Comparison of ENCODE assay signal across 16 cellular contexts in genomic region chrX:45502396-45502795, GRCh38.
A peak's percentile ranks its signal among the peaks of the same experiment; 100 is the strongest.
DNase-seq lines count a peak whose midpoint lies in the region; ATAC-seq, FAIRE-seq and TF ChIP-seq lines count a peak whose summit lies in the region.
"Had no signal": no experiment of that assay in that cellular context is flagged by ENCODE, and none has a peak within 500 bp of the region (broad histone marks: within the 10 kb centered on the region; RNA-seq: fewer than 3 reads in every experiment).

No MANE protein-coding gene starts in this region.

- peak overlapping the region; percentile 24 for H2BK5ac ChIP-seq in IMR-90 (ENCODE audit: low read depth, low read length, poor library complexity, severe bottlenecking)

- POLR2A ChIA-PET in IMR-90 (lab: Charles Lee; ENCODE audit: unreplicated experiment) (interaction anchor here (0.6 kb wide), 1 partner anchor 195 kb away, joined by 3 read pairs; no protein-coding TSS in a partner anchor), HepG2 (lab: Yijun Ruan, JAX) (no interaction called here)

- H3K56ac ChIP-seq in IMR-90 (ENCODE audit: extremely low read depth, insufficient read depth, low read length): no peak overlapping the region

- H3K27me3 ChIP-seq in IMR-90 (ENCODE audit: control insufficient read depth, insufficient read depth, low read length) (no peaks in the 10 kb centered on the region), astrocyte (ENCODE audit: insufficient read depth, low read length) (no peaks in the 10 kb centered on the region), HepG2 (ENCODE audit: control insufficient read depth in 1 of 2, insufficient read depth in 2 of 2, low read length in 2 of 2) (no peaks in the 10 kb centered on the region)

- peaks cover 17% of the 10 kb centered on the region for H3K4me1 Mint-ChIP-seq in astrocyte (ENCODE audit: low read depth, unreplicated experiment)

- H3K4me3 ChIP-seq in IMR-90 (ENCODE audit: insufficient read depth, low read depth, low read length) (no peak overlapping the region), astrocyte (ENCODE audit: insufficient read depth, low read depth, low read length) (no peak overlapping the region), HepG2 (replicated peaks in 1 of 3; ENCODE audit: insufficient read depth in 1 of 3, low read depth in 2 of 3, low read length in 3 of 3) (no peak overlapping the region)

- no peaks in the 10 kb centered on the region for H3K9me3 Mint-ChIP-seq in astrocyte (ENCODE audit: unreplicated experiment)
- H3K9me3 Mint-ChIP-seq: CD8-positive, alpha-beta memory T cell had no signal

- no peaks in the 10 kb centered on the region for H3K79me2 ChIP-seq in astrocyte (ENCODE audit: insufficient read depth, low read length)
- no peaks in the 10 kb centered on the region for H3K79me2 ChIP-seq in HepG2 (ENCODE audit: insufficient read depth, low read length)

- no peak for TF ChIP-seq POLR2A in IMR-90 (IDR thresholded peaks at IDR 0.05; ENCODE audit: low read depth, low read length)
- no peak for TF ChIP-seq POLR2A in HepG2 (IDR thresholded peaks at IDR 0.05; ENCODE audit: insufficient read depth in 1 of 2, low read depth in 2 of 2, low read length in 2 of 2)

- H3K4ac ChIP-seq in IMR-90 (ENCODE audit: low read depth, low read length): peak overlapping the region; percentile 69

- H2AK5ac ChIP-seq in IMR-90 (ENCODE audit: low read depth, low read length): peak overlapping the region; percentile 56; the same call in 1 of the 2 replicates

- dilution Hi-C loops in IMR-90 (cut with HindIII; ENCODE audit: low sequenced_read_pairs, unreplicated experiment): no loop called here

- H4K91ac ChIP-seq in IMR-90 (ENCODE audit: insufficient read depth, low read depth, low read length): no peak overlapping the region

- H3K9me1 ChIP-seq in IMR-90 (ENCODE audit: insufficient read depth, low read length): no peaks in the 10 kb centered on the region; the same call in 1 of the 2 replicates

- no peaks in the 10 kb centered on the region for H3K79me1 ChIP-seq in IMR-90 (ENCODE audit: low read depth in 1 of 2, low read length in 2 of 2)

- H2AFZ ChIP-seq in IMR-90 (replicated peaks; ENCODE audit: low read length, poor library complexity) (no peak overlapping the region), astrocyte (ENCODE audit: low read depth, low read length) (no peak overlapping the region), HepG2 (ENCODE audit: low read length) (no peak overlapping the region)

- H3K9me3 ChIP-seq in IMR-90 (ENCODE audit: control insufficient read depth, insufficient read depth, low read length) (no peaks in the 10 kb centered on the region; the same call in 1 of the 2 replicates), astrocyte (ENCODE audit: insufficient read depth, low read depth, low read length) (no peaks in the 10 kb centered on the region), HepG2 (ENCODE audit: low read length) (no peaks in the 10 kb centered on the region)
- H3K9me3 ChIP-seq: Caco-2 had no signal

- H3K4me3 Mint-ChIP-seq in astrocyte (ENCODE audit: unreplicated experiment): no peak overlapping the region
- H3K4me3 Mint-ChIP-seq: CD8-positive, alpha-beta memory T cell had no signal

- no CpG with 5 or more reads among the region's 2 CpGs for WGBS in IMR-90 (ENCODE audit: extremely low coverage in 2 of 2, insufficient read length in 1 of 2), 2 experiments
- 7% methylated on average over 2 of the region's 2 CpGs for WGBS in HepG2 (ENCODE audit: low lambda C conversion rate)

- in situ Hi-C loops in IMR-90 (cut with MboI; ENCODE audit: low sequenced_read_pairs): no loop called here
- in situ Hi-C loops in HepG2 (cut with HindIII; ENCODE audit: extremely low pct_ligation_motif_present, low pct_unique_long_range_greater_than_20kb): loop anchor here (25.0 kb wide), 2 partner anchors 260 to 885 kb away; no protein-coding TSS in a partner anchor

- TF ChIP-seq RAD21 in IMR-90 (IDR thresholded peaks at IDR 0.05; ENCODE audit: low read length) (no peak), HepG2 (CRISPR knock-in tag; IDR thresholded peaks at IDR 0.05) (no peak)

- H3K14ac ChIP-seq in IMR-90 (replicated peaks; ENCODE audit: low read depth, low read length): no peak overlapping the region

- H3K4me1 ChIP-seq in IMR-90 (ENCODE audit: control insufficient read depth, insufficient read depth, low read length) (peaks cover 6% of the 10 kb centered on the region), astrocyte (ENCODE audit: insufficient read depth, low read length) (peaks cover 17% of the 10 kb centered on the region), HepG2 (ENCODE audit: insufficient read depth, low read length) (peaks cover 27% of the 10 kb centered on the region)

- no peak overlapping the region for H3K27ac Mint-ChIP-seq in astrocyte (ENCODE audit: unreplicated experiment)
- H3K27ac Mint-ChIP-seq: CD8-positive, alpha-beta memory T cell had no signal

- TF ChIP-seq CTCF in C4-2B (conservative IDR thresholded peaks at IDR 0.05) (no peak), IMR-90 (conservative IDR thresholded peaks at IDR 0.05; ENCODE audit: low read depth, low read length) (no peak), astrocyte (IDR thresholded peaks at IDR 0.05; ENCODE audit: insufficient read depth, low read depth, low read length) (no peak), HepG2 (CRISPR knock-in tag; IDR thresholded peaks at IDR 0.05) (no peak)

- ATAC-seq in IMR-90 (ENCODE audit: low read depth): no peak
- peak; percentile 56 for ATAC-seq in HepG2
- ATAC-seq in HG03432 (IDR thresholded peaks at IDR 0.05; ENCODE audit: unreplicated experiment): no peak
- ATAC-seq in GM19395 (IDR thresholded peaks at IDR 0.05; ENCODE audit: unreplicated experiment): no peak
- ATAC-seq: HCT116 had no signal

- no peak overlapping the region for H2AK9ac ChIP-seq in IMR-90 (replicated peaks; ENCODE audit: low read depth, low read length, poor library complexity)

- peak overlapping the region; percentile 58; the same call in 1 of the 2 replicates for H2BK120ac ChIP-seq in IMR-90 (ENCODE audit: low read depth, low read length)

- H3K9ac ChIP-seq in IMR-90 (ENCODE audit: low read depth, low read length) (no peak overlapping the region), astrocyte (ENCODE audit: low read length) (no peak overlapping the region), HepG2 (ENCODE audit: insufficient read depth, low read depth, low read length) (no peak overlapping the region)

- peak overlapping the region; percentile 49; the same call in 1 of the 2 replicates for H2BK20ac ChIP-seq in IMR-90 (ENCODE audit: low read depth, low read length)

- CTCF ChIA-PET in IMR-90 (lab: Yijun Ruan, JAX) (no interaction called here), HepG2 (lab: Yijun Ruan, JAX; ENCODE audit: low intra/inter-chr PET ratio, low total read pairs) (no interaction called here)

- H4K20me1 ChIP-seq in IMR-90 (ENCODE audit: insufficient read depth, low read length): no peaks in the 10 kb centered on the region
- H4K20me1 ChIP-seq in astrocyte (ENCODE audit: insufficient read depth, low read length): no peaks in the 10 kb centered on the region
- no peaks in the 10 kb centered on the region for H4K20me1 ChIP-seq in HepG2 (ENCODE audit: insufficient read depth, low read length)

- H2BK15ac ChIP-seq in IMR-90 (ENCODE audit: low read depth, low read length): peak overlapping the region; percentile 65; the same call in 2 of the 3 replicates

- intact Hi-C loops in IMR-90 (cut with micrococcal nuclease) (no loop called here), HepG2 (cut with micrococcal nuclease; ENCODE audit: unreplicated experiment) (no loop called here)

- TF ChIP-seq EP300 in HepG2 (IDR thresholded peaks at IDR 0.05; ENCODE audit: low read depth in 2 of 2, low read length in 2 of 2) (no peak), HepG2 (CRISPR knock-in tag; IDR thresholded peaks at IDR 0.05; ENCODE audit: borderline replicate concordance) (no peak)

- no peak overlapping the region for H3K18ac ChIP-seq in IMR-90 (ENCODE audit: low read depth, low read length)

- H4K5ac ChIP-seq in IMR-90 (ENCODE audit: low read depth, low read length): no peak overlapping the region

- H3K4me2 ChIP-seq in IMR-90 (ENCODE audit: low read depth, low read length): no peak overlapping the region
- no peak overlapping the region for H3K4me2 ChIP-seq in astrocyte (ENCODE audit: low read length)
- peak overlapping the region; percentile 32 for H3K4me2 ChIP-seq in HepG2 (ENCODE audit: low read depth, low read length)

- H3K36me3 ChIP-seq in IMR-90 (ENCODE audit: control insufficient read depth, insufficient read depth, low read length) (no peaks in the 10 kb centered on the region), astrocyte (ENCODE audit: insufficient read depth, low read length) (no peaks in the 10 kb centered on the region), HepG2 (replicated peaks in 1 of 2; ENCODE audit: control insufficient read depth in 1 of 2, insufficient read depth in 2 of 2, low read length in 2 of 2) (no peaks in the 10 kb centered on the region)

- DNase-seq in IMR-90 (no peak), astrocyte (ENCODE audit: low read depth) (no peak), HepG2 (ENCODE audit: low spot score) (peak; percentile 27), cerebellum (ENCODE audit: low spot score) (no peak), D341Med (ENCODE audit: low spot score) (no peak)
- DNase-seq: Caco-2; CD8-positive, alpha-beta memory T cell; DMS53; GF-D8 had no signal

- H3K23ac ChIP-seq in IMR-90 (ENCODE audit: low read depth, low read length): no peak overlapping the region

- H4K8ac ChIP-seq in IMR-90 (ENCODE audit: low read depth in 2 of 2, low read length in 2 of 2): 0 out of 4 replicates have a peak overlapping the region, but pooled peaks of 1 of the 2 experiments have one; percentile 59

- H3K27ac ChIP-seq in C4-2B (peak overlapping the region; percentile 50; the same call in 1 of the 2 replicates), IMR-90 (ENCODE audit: insufficient read depth, low read length) (no peak overlapping the region), astrocyte (ENCODE audit: low read depth, low read length) (no peak overlapping the region), HepG2 (ENCODE audit: extremely low read length, insufficient read depth, low read length) (no peak overlapping the region)
- H3K27ac ChIP-seq: 22Rv1 had no signal

- FAIRE-seq in astrocyte (lab: Jason Lieb, UNC) (peak; percentile 17), HepG2 (lab: Jason Lieb, UNC) (no peak)
- FAIRE-seq: GM19239, H1 had no signal

- no peaks in the 10 kb centered on the region for H3K27me3 Mint-ChIP-seq in astrocyte (ENCODE audit: low read depth, unreplicated experiment)

- BruUV-seq in IMR-90 (replicated peaks; lab: Mats Ljungman, UMichigan) (no TSS peak), HepG2 (replicated peaks; lab: Mats Ljungman, UMichigan) (no TSS peak)

- H3K36me3 Mint-ChIP-seq in astrocyte (ENCODE audit: low read depth, unreplicated experiment): no peaks in the 10 kb centered on the region

TF ChIP-seq in IMR-90, 13 proteins besides CTCF, POLR2A, EP300 and RAD21 (continues in another document):
- TF ChIP-seq MAZ (IDR thresholded peaks at IDR 0.05; ENCODE audit: borderline replicate concordance, low read depth, low read length) (no peak), FOS (IDR thresholded peaks at IDR 0.05; ENCODE audit: low read depth, low read length) (no peak), RCOR1 (IDR thresholded peaks at IDR 0.05; ENCODE audit: insufficient replicate concordance, low read length) (no peak)

TF ChIP-seq in HepG2, 621 proteins besides CTCF, POLR2A, EP300 and RAD21 (continues in another document):
- TF ChIP-seq SOX6 (IDR thresholded peaks at IDR 0.05) (no peak), SOX6 (CRISPR knock-in tag; IDR thresholded peaks at IDR 0.05) (peak; percentile 25; the same call in 1 of the 2 replicates)
